Comparison of ENCODE assay signal across 20 cellular contexts in the genomic region with DNA sequence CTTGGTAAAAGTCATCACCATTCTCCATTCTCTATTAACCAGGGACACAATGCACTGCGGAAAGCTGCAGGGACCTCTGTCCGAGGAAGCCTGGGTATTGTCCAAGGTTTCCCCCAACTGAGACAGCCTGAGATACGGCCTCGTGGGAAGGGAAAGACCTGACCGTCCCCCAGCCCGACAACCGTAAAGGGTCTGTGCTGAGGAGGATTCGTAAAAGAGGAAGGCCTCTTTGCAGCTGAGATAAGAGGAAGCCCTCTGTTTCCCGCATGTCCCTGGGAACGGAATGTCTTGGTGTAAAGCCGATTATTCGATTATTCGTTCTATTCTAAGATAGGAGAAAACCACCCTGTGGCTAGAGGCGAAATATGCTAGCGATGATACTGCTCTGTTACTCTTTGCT. TPM values are rescaled to one million over a fixed set of nuclear protein-coding genes. Genes with fewer than 3 reads are reported as not detected.
A peak's percentile ranks its signal among the peaks of the same experiment; 100 is the strongest.
DNase-seq lines count a peak whose midpoint lies in the region; ATAC-seq and TF ChIP-seq lines count a peak whose summit lies in the region.
"Had no signal": no experiment of that assay in that cellular context is flagged by ENCODE, and none has a peak within 500 bp of the region (broad histone marks: within the 10 kb centered on the region; RNA-seq: fewer than 3 reads in every experiment).

No MANE protein-coding gene starts in this region.

- H3F3A ChIP-seq in GM23248 (ENCODE audit: insufficient read depth) = peaks cover 24% of the 10 kb centered on the region; the same call in 1 of the 2 replicates

- H3K9me3 ChIP-seq in neutrophil (no peaks in the 10 kb centered on the region), GM23248 (ENCODE audit: low read depth) (no peaks in the 10 kb centered on the region)
- H3K9me3 ChIP-seq: A549 had no signal

- DNase-seq in activated CD4-positive, CD25-positive, alpha-beta regulatory T cell treated with anti-CD3 and anti-CD28 coated beads, Interleukin-2, amount 50 U/mL, for 72 hours = peak; percentile 22
- DNase-seq in activated CD4-positive, CD25-positive, alpha-beta regulatory T cell (lab: John Stamatoyannopoulos, UW) = no peak
- DNase-seq in NB4 (ENCODE audit: low read depth) (peak; percentile 53), NCI-H1930 (lab: John Stamatoyannopoulos, UW) (no peak), GM23248 (no peak)
- DNase-seq in activated naive CD4-positive, alpha-beta T cell treated with anti-CD3 and anti-CD28 coated beads, Interleukin-2, amount 50 U/mL, for 72 hours (ENCODE audit: low spot score in 2 of 2) = peak in 1 of 2 donors; percentile 2
- DNase-seq: activated effector memory CD4-positive, alpha-beta T cell treated with Interleukin-2 at 50 U/mL for 16 hours; caudate nucleus; left ventricle myocardium superior; NCI-H1092 treated with DMSO at 0.1 percent for 48 hours; NCI-H226; PC-3; trophoblast cell had no signal

- ATAC-seq in activated naive CD4-positive, alpha-beta T cell treated with anti-CD3 and anti-CD28 coated beads, Interleukin-2, amount 50 U/mL, for 72 hours = peak in 1 of 2 donors; percentile 41
- ATAC-seq in HG02610 (IDR thresholded peaks at IDR 0.05; ENCODE audit: unreplicated experiment) = no peak
- ATAC-seq: A549, left ventricle myocardium superior, PC-3 had no signal

- no peaks in the 10 kb centered on the region for H3K27me3 ChIP-seq in neutrophil
- no peaks in the 10 kb centered on the region for H3K27me3 ChIP-seq in GM23248 (replicated peaks; ENCODE audit: insufficient read depth)
- H3K27me3 ChIP-seq: hepatocyte had no signal

- 75 to 79% methylated on average over 15 of the region's 15 CpGs for WGBS in GM23248 (ENCODE audit: low coverage in 1 of 2, low lambda C conversion rate in 2 of 2, missing lambda C conversion rate in 2 of 2), 2 experiments

- H3K27ac ChIP-seq in neutrophil (peak overlapping the region; percentile 66), GM23248 (no peak overlapping the region)
- H3K27ac ChIP-seq: A549, hepatocyte had no signal

- no peak for TF ChIP-seq CTCF in NB4 (IDR thresholded peaks at IDR 0.05; ENCODE audit: low read depth, low read length)
- TF ChIP-seq CTCF in neutrophil (IDR thresholded peaks at IDR 0.05) = no peak

- H3K36me3 ChIP-seq in neutrophil (peaks cover 40% of the 10 kb centered on the region), GM23248 (ENCODE audit: low read depth) (peaks cover 13% of the 10 kb centered on the region; the same call in 1 of the 2 replicates)

- no peak overlapping the region for H2AFZ ChIP-seq in GM23248
- H2AFZ ChIP-seq: hepatocyte had no signal

- H3K9me3 Mint-ChIP-seq in activated naive CD4-positive, alpha-beta T cell treated with anti-CD3 and anti-CD28 coated beads, Interleukin-2, amount 50 U/mL, for 72 hours = no peaks in the 10 kb centered on the region

- H3K4me1 ChIP-seq in neutrophil (ENCODE audit: control insufficient read depth in 1 of 2, insufficient read depth in 1 of 2, low read depth in 1 of 2, low read length in 1 of 2) (peaks cover 35 to 36% of the 10 kb centered on the region in 2 experiments), GM23248 (ENCODE audit: insufficient read depth) (peaks cover 14% of the 10 kb centered on the region)

- no peak overlapping the region for H3K4me2 ChIP-seq in GM23248 (ENCODE audit: unreplicated experiment)
- H3K4me2 ChIP-seq: A549, hepatocyte had no signal

- peak overlapping the region; percentile 86 to 95 for H3K27ac Mint-ChIP-seq in activated naive CD4-positive, alpha-beta T cell treated with anti-CD3 and anti-CD28 coated beads, Interleukin-2, amount 50 U/mL, for 72 hours

- no peak for TF ChIP-seq POLR2A in NB4 (IDR thresholded peaks at IDR 0.05; ENCODE audit: extremely low read depth, insufficient read length)

- H3K36me3 Mint-ChIP-seq in activated naive CD4-positive, alpha-beta T cell treated with anti-CD3 and anti-CD28 coated beads, Interleukin-2, amount 50 U/mL, for 72 hours = peaks cover 11 to 17% of the 10 kb centered on the region in 2 donors

- in situ Hi-C loops in GM23248 (cut with MboI) = no loop called here

- H3K79me2 ChIP-seq in GM23248 (ENCODE audit: insufficient read depth) = peaks cover 53% of the 10 kb centered on the region

- no peaks in the 10 kb centered on the region for H3K9me2 ChIP-seq in GM23248 (ENCODE audit: insufficient read depth)

- H3K4me3 ChIP-seq in NB4 (ENCODE audit: low read depth, low read length) (no peak overlapping the region), neutrophil (ENCODE audit: low read depth in 1 of 2, low read length in 1 of 2) (no peak overlapping the region), GM23248 (no peak overlapping the region)
- H3K4me3 ChIP-seq: A549, hepatocyte had no signal

- H3K9ac ChIP-seq in GM23248 = no peak overlapping the region

- no peaks in the 10 kb centered on the region for H4K20me1 ChIP-seq in GM23248 (ENCODE audit: insufficient read depth)

RNA-seq across cellular contexts. Expression of gene BET1L, which starts 5.3 kb away (rescaled TPM):
- total RNA-seq in activated naive CD4-positive, alpha-beta T cell treated with anti-CD3 and anti-CD28 coated beads, Interleukin-2, amount 50 U/mL, for 72 hours = 10 to 100 TPM; 53.3 to 81.6 TPM
- 25.7 and 27.2 TPM in 2 replicates for total RNA-seq in GM23248 (2014; rRNA removed; shearing (Covaris generic))
- 76.6 and 78.5 TPM in 2 replicates for polyA plus RNA-seq in GM23248 (2016; fragmentation: Nextera tagmentation; extraction: Ambion mirVana)

RNA-seq across cellular contexts. Expression of gene RIC8A, which starts 5.6 kb away (rescaled TPM):
- total RNA-seq in activated naive CD4-positive, alpha-beta T cell treated with anti-CD3 and anti-CD28 coated beads, Interleukin-2, amount 50 U/mL, for 72 hours = 100 to 1,000 TPM; 110 to 179 TPM
- total RNA-seq in GM23248 (2014; rRNA removed; shearing (Covaris generic)) = 220 and 226 TPM in 2 replicates
- 121 and 132 TPM in 2 replicates for polyA plus RNA-seq in GM23248 (2016; fragmentation: Nextera tagmentation; extraction: Ambion mirVana)

RNA-seq across cellular contexts. Expression of gene SCGB1C1, which starts 9.1 kb away (rescaled TPM):
- total RNA-seq in activated naive CD4-positive, alpha-beta T cell treated with anti-CD3 and anti-CD28 coated beads, Interleukin-2, amount 50 U/mL, for 72 hours = under 1 TPM in 1 of 2 donors, not detected in 1; 0.64 TPM
- not detected in 2 replicates for total RNA-seq in GM23248 (2014; rRNA removed; shearing (Covaris generic))
- polyA plus RNA-seq in GM23248 (2016; fragmentation: Nextera tagmentation; extraction: Ambion mirVana) = not detected in 2 replicates
- total RNA-seq: hepatocyte; left ventricle myocardium superior; PC-3; T-helper 1 cell treated with Interleukin-12 subunit alpha and Interleukin-12 subunit beta and Interleukin-4 antibody, amounts not matched to agents 30 ng/mL and 1 ng/mL, for 36 hours had no signal
- polyA plus RNA-seq: A549, esophagus, hepatocyte, small intestine had no signal

RNA-seq across cellular contexts. Expression of gene SIRT3, which starts 34.2 kb away (rescaled TPM):
- total RNA-seq in activated naive CD4-positive, alpha-beta T cell treated with anti-CD3 and anti-CD28 coated beads, Interleukin-2, amount 50 U/mL, for 72 hours = 10 to 100 TPM; 11.7 to 38.7 TPM
- total RNA-seq in GM23248 (2014; rRNA removed; shearing (Covaris generic)) = 10.5 and 15.5 TPM in 2 replicates
- 12.3 and 14.9 TPM in 2 replicates for polyA plus RNA-seq in GM23248 (2016; fragmentation: Nextera tagmentation; extraction: Ambion mirVana)

RNA-seq across cellular contexts. Expression of gene PSMD13, which starts 34.8 kb away (rescaled TPM):
- total RNA-seq in activated naive CD4-positive, alpha-beta T cell treated with anti-CD3 and anti-CD28 coated beads, Interleukin-2, amount 50 U/mL, for 72 hours = 100 to 1,000 TPM; 196 to 273 TPM
- total RNA-seq in GM23248 (2014; rRNA removed; shearing (Covaris generic)) = 127 and 145 TPM in 2 replicates
- polyA plus RNA-seq in GM23248 (2016; fragmentation: Nextera tagmentation; extraction: Ambion mirVana) = 188 and 193 TPM in 2 replicates

Comparison
In these comparisons a context has a peak if more than half of its experiments do, and no peak if none do; other contexts are left out.
1. DNase-seq: peak in activated CD4-positive, CD25-positive, alpha-beta regulatory T cell treated with anti-CD3 and anti-CD28 coated beads, Interleukin-2, amount 50 U/mL, for 72 hours (single experiment) and NB4 (single experiment); none in activated CD4-positive, CD25-positive, alpha-beta regulatory T cell (0 of 4), NCI-H1930 (0 of 2) and GM23248 (single experiment).